In genomic region chr2:240112914-240113690, GRCh38 we compare ENCODE assay signal across 29 cellular contexts. TPM values are rescaled to one million over a fixed set of nuclear protein-coding genes. Genes with fewer than 3 reads are reported as not detected.
"Had no signal": no experiment of that assay in that cellular context is flagged by ENCODE, and none has a peak within 500 bp of the region (broad histone marks: within the 10 kb centered on the region; RNA-seq: fewer than 3 reads in every experiment).

No MANE protein-coding gene starts in this region.

- FAIRE-seq: frontal cortex, islet of Langerhans, small intestine had no signal

- H3K4me3 ChIP-seq: colonic mucosa, heart left ventricle, mucosa of descending colon, ovary, stomach, thoracic aorta, transverse colon had no signal

- H3K4me1 ChIP-seq: colonic mucosa, heart left ventricle, stomach, transverse colon had no signal

- H3K36me3 Mint-ChIP-seq: natural killer cell had no signal

- H3K9me3 Mint-ChIP-seq: natural killer cell had no signal

- H3K4me1 Mint-ChIP-seq: natural killer cell, neural crest cell had no signal

- ATAC-seq: heart left ventricle, left lobe of liver, mucosa of descending colon, natural killer cell, right cardiac atrium had no signal

- DNase-seq: cerebellar nuclear complex; colonic mucosa; dermis blood vessel endothelial cell; effector CD4-positive, alpha-beta T cell; heart left ventricle; hypothalamus; mammary epithelial cell; mucosa of descending colon; natural killer cell; nucleus accumbens; ovary; right cardiac atrium; small intestine; stimulated activated CD4-positive, alpha-beta T cell treated with anti-CD3 and anti-CD28 coated beads, Interleukin-12 subunit alpha, Interleukin-12 subunit beta, amount 100 ng/mL, for 4 hours; stimulated activated naive CD4-positive, alpha-beta T cell; stomach; substantia nigra; transverse colon had no signal

- H3K27me3 ChIP-seq: colonic mucosa, ovary had no signal

- H3K4me3 Mint-ChIP-seq: natural killer cell, neural crest cell had no signal

- H3K36me3 ChIP-seq: colonic mucosa, heart left ventricle, ovary, stomach, thoracic aorta, transverse colon had no signal

- H3K27ac Mint-ChIP-seq: natural killer cell had no signal

- H3K27ac ChIP-seq: colonic mucosa, heart left ventricle, ovary, stomach, thoracic aorta, transverse colon had no signal

- H3K9me3 ChIP-seq: colonic mucosa, mucosa of descending colon, ovary, thoracic aorta, transverse colon had no signal

RNA-seq across cellular contexts. Expression of gene OTOS, which starts 27.4 kb away (rescaled TPM):
- total RNA-seq: colonic mucosa, dermis blood vessel endothelial cell, fibroblast of lung, glomerular endothelial cell, left lobe of liver, lower leg skin, mammary epithelial cell, mucosa of descending colon, natural killer cell, neural crest cell, ovary, posterior vena cava, right cardiac atrium, stomach, thoracic aorta, transverse colon, ureter had no signal
- polyA plus RNA-seq: esophagus, fibroblast of lung, heart left ventricle, mammary epithelial cell, ovary, right cardiac atrium, small intestine, stomach had no signal

RNA-seq across cellular contexts. Expression of gene OR6B3, which starts 59.8 kb away (rescaled TPM):
- total RNA-seq: colonic mucosa, dermis blood vessel endothelial cell, fibroblast of lung, frontal cortex, glomerular endothelial cell, heart left ventricle, left lobe of liver, mammary epithelial cell, mucosa of descending colon, natural killer cell, neural crest cell, ovary, posterior vena cava, right cardiac atrium, stomach, thoracic aorta, transverse colon, ureter had no signal
- polyA plus RNA-seq: esophagus, fibroblast of lung, heart left ventricle, mammary epithelial cell, ovary, right cardiac atrium, small intestine, stomach had no signal
